ENCODE assay signal across 8 cellular contexts in genomic region chr6:26122793-26123674, GRCh38. TPM values are rescaled to one million over a fixed set of nuclear protein-coding genes. Genes with fewer than 3 reads are reported as not detected.
DNase-seq lines count a peak whose midpoint lies in the region; TF ChIP-seq lines count a peak whose summit lies in the region.

No MANE protein-coding gene starts in this region.

- H3K27me3 ChIP-seq in effector memory CD4-positive, alpha-beta T cell (replicated peaks; ENCODE audit: control insufficient read depth, insufficient read depth, low read length, poor library complexity, severe bottlenecking), result no peaks in the 10 kb centered on the region

- H3K4me3 ChIP-seq in effector memory CD4-positive, alpha-beta T cell (ENCODE audit: insufficient read depth, low read depth, low read length, poor library complexity, severe bottlenecking), result peak overlapping the region; percentile 84

- no peaks in the 10 kb centered on the region for H3K9me3 ChIP-seq in effector memory CD4-positive, alpha-beta T cell (ENCODE audit: control insufficient read depth, low read length)

- peaks cover 14% of the 10 kb centered on the region for H3K4me1 ChIP-seq in effector memory CD4-positive, alpha-beta T cell (ENCODE audit: control insufficient read depth, insufficient read depth, low read length, poor library complexity, severe bottlenecking)

- DNase-seq in CMK (ENCODE audit: low read depth) (peak; percentile 93), GM20000 (ENCODE audit: low spot score) (peak; percentile 78), HT-29 (ENCODE audit: low spot score) (peak; percentile 99), lung microvascular endothelial cell (ENCODE audit: low read depth in 2 of 2) (peak; percentile 98 to 99)
- peak; percentile 92 for DNase-seq in NK-92 treated with Interleukin-12 subunit alpha and Interleukin-12 subunit beta, amount 100 ng/mL, for 24 hours (lab: John Stamatoyannopoulos, UW)
- DNase-seq in activated CD8-positive, alpha-beta memory T cell treated with anti-CD3 and anti-CD28 coated beads for 4 hours (ENCODE audit: low read depth in 2 of 2), result peak; percentile 84 to 92
- peak; percentile 83 to 87 (median 84) for DNase-seq in effector memory CD4-positive, alpha-beta T cell
- DNase-seq in stimulated activated CD4-positive, alpha-beta T cell treated with anti-CD3 and anti-CD28 coated beads, TNF-alpha, amount 100 ng/mL, for 4 hours (ENCODE audit: low read depth in 3 of 3), result peak; percentile 71 to 90 (median 84)

- TF ChIP-seq CTCF in GM20000 (IDR thresholded peaks at IDR 0.05; ENCODE audit: extremely low read depth, missing control alignments), result no peak

- peak overlapping the region; percentile 92 for H3K27ac ChIP-seq in effector memory CD4-positive, alpha-beta T cell (ENCODE audit: insufficient read depth, low read length, poor library complexity, severe bottlenecking)

- no peaks in the 10 kb centered on the region for H3K36me3 ChIP-seq in effector memory CD4-positive, alpha-beta T cell (ENCODE audit: control insufficient read depth, insufficient read depth, low read length)

RNA-seq across cellular contexts. Expression of gene HFE, which starts 35.8 kb away (rescaled TPM):
- 7.3 and 8.7 TPM in 2 replicates for total RNA-seq in HT-29 (2014; rRNA removed; shearing (Covaris generic))
- total RNA-seq in lung microvascular endothelial cell, result 1.4 and 1.7 TPM in 2 replicates

Comparison
In these comparisons a context has a peak if more than half of its experiments do, and no peak if none do; other contexts are left out.
1. Peak in every context shown above with its lines: DNase-seq, H3K4me3 ChIP-seq and H3K27ac ChIP-seq.